Comparison of ENCODE assay signal across 19 cellular contexts in genomic region chr2:20803287-20803686, GRCh38. TPM values are rescaled to one million over a fixed set of nuclear protein-coding genes. Genes with fewer than 3 reads are reported as not detected.
DNase-seq lines count a peak whose midpoint lies in the region; ATAC-seq and TF ChIP-seq lines count a peak whose summit lies in the region.
"Had no signal": no experiment of that assay in that cellular context is flagged by ENCODE, and none has a peak within 500 bp of the region (broad histone marks: within the 10 kb centered on the region; RNA-seq: fewer than 3 reads in every experiment).

No MANE protein-coding gene starts in this region.

- no peak for DNase-seq in CD4-positive, CD25-positive, alpha-beta regulatory T cell
- DNase-seq in NCI-H69 (lab: John Stamatoyannopoulos, UW), result peak; percentile 0
- DNase-seq in glutamatergic neuron, result peak; percentile 25
- no peak for DNase-seq in lower lobe of right lung
- no peak for DNase-seq in activated CD8-positive, alpha-beta memory T cell treated with anti-CD3 and anti-CD28 coated beads, Interleukin-2, amount 50 U/mL, for 4 hours
- DNase-seq in activated naive CD4-positive, alpha-beta T cell treated with anti-CD3 and anti-CD28 coated beads, Interleukin-2, amount 10 ng/mL, durations not matched to agents 7 days and 5 days, result no peak
- DNase-seq in activated T-cell treated with anti-CD3 and anti-CD28 coated beads, Interleukin-2, amount 50 U/mL, for 48 hours, result no peak
- no peak for DNase-seq in NAMALWA (ENCODE audit: low spot score)
- DNase-seq: 8988T, DMS153, EL, MG63, NCI-H187 treated with DMSO at 0.1 percent for 48 hours, NCI-H2171 treated with DMSO at 0.1 percent for 48 hours, Right ventricle myocardium superior had no signal

- no peaks in the 10 kb centered on the region for H3K36me3 ChIP-seq in CD4-positive, CD25-positive, alpha-beta regulatory T cell (ENCODE audit: control insufficient read depth, insufficient read depth, low read length)
- no peaks in the 10 kb centered on the region for H3K36me3 ChIP-seq in lower lobe of right lung
- H3K36me3 ChIP-seq: HAP-1, MG63, Peyer's patch had no signal

- no peak overlapping the region for H3K27ac ChIP-seq in CD4-positive, CD25-positive, alpha-beta regulatory T cell (ENCODE audit: insufficient read depth, low read length, poor library complexity, severe bottlenecking)
- H3K27ac ChIP-seq in lower lobe of right lung, result no peak overlapping the region
- H3K27ac ChIP-seq: BLaER1 treated with 17β-estradiol and CSF1 and Interleukin-3, amounts not matched to agents 10 nM and 100 nM; KMS-11; Peyer's patch had no signal

- peak overlapping the region in 2 of 3 donors; percentile 38 to 76 for H3K27ac Mint-ChIP-seq in CD4-positive, CD25-positive, alpha-beta regulatory T cell
- peak overlapping the region; percentile 5 for H3K27ac Mint-ChIP-seq in glutamatergic neuron (ENCODE audit: unreplicated experiment)
- H3K27ac Mint-ChIP-seq in activated naive CD4-positive, alpha-beta T cell treated with anti-CD3 and anti-CD28 coated beads, Interleukin-2, amount 10 ng/mL, durations not matched to agents 7 days and 5 days, result no peak overlapping the region

- no peaks in the 10 kb centered on the region for H3K27me3 Mint-ChIP-seq in CD4-positive, CD25-positive, alpha-beta regulatory T cell
- no peaks in the 10 kb centered on the region for H3K27me3 Mint-ChIP-seq in glutamatergic neuron (ENCODE audit: unreplicated experiment)
- no peaks in the 10 kb centered on the region for H3K27me3 Mint-ChIP-seq in activated naive CD4-positive, alpha-beta T cell treated with anti-CD3 and anti-CD28 coated beads, Interleukin-2, amount 10 ng/mL, durations not matched to agents 7 days and 5 days

- H3K4me3 ChIP-seq in CD4-positive, CD25-positive, alpha-beta regulatory T cell (ENCODE audit: low read depth, low read length), result no peak overlapping the region
- H3K4me3 ChIP-seq in lower lobe of right lung, result no peak overlapping the region
- H3K4me3 ChIP-seq: BLaER1 treated with 17β-estradiol and CSF1 and Interleukin-3, amounts not matched to agents 10 nM and 100 nM; HAP-1; MG63; Peyer's patch had no signal

- H3K9me3 ChIP-seq in CD4-positive, CD25-positive, alpha-beta regulatory T cell (ENCODE audit: control insufficient read depth in 2 of 2, low read length in 2 of 2), result no peaks in the 10 kb centered on the region
- no peaks in the 10 kb centered on the region for H3K9me3 ChIP-seq in lower lobe of right lung
- H3K9me3 ChIP-seq: BLaER1 treated with 17β-estradiol and CSF1 and Interleukin-3, amounts not matched to agents 10 nM and 100 nM; HAP-1; MG63; Peyer's patch had no signal

- no peak for TF ChIP-seq CTCF in glutamatergic neuron (IDR thresholded peaks at IDR 0.05; ENCODE audit: partially characterized antibody, unreplicated experiment)
- TF ChIP-seq CTCF in lower lobe of right lung (IDR thresholded peaks at IDR 0.05), result no peak

- no peak for ATAC-seq in CD4-positive, CD25-positive, alpha-beta regulatory T cell (ENCODE audit: low read depth in 2 of 2)
- peak; percentile 83 to 92 for ATAC-seq in lower lobe of right lung

- peaks cover 5 to 15% (median 9%) of the 10 kb centered on the region in 4 donors for H3K4me1 Mint-ChIP-seq in CD4-positive, CD25-positive, alpha-beta regulatory T cell
- H3K4me1 Mint-ChIP-seq in glutamatergic neuron (ENCODE audit: low read depth, unreplicated experiment), result peaks cover 6% of the 10 kb centered on the region
- H3K4me1 Mint-ChIP-seq in activated naive CD4-positive, alpha-beta T cell treated with anti-CD3 and anti-CD28 coated beads, Interleukin-2, amount 10 ng/mL, durations not matched to agents 7 days and 5 days, result no peaks in the 10 kb centered on the region

- CTCF ChIA-PET in activated naive CD4-positive, alpha-beta T cell treated with anti-CD3 and anti-CD28 coated beads, Interleukin-2, amount 10 ng/mL, durations not matched to agents 7 days and 5 days (lab: Charles Lee), result no interaction called here

- H3K4me3 Mint-ChIP-seq in CD4-positive, CD25-positive, alpha-beta regulatory T cell, result no peak overlapping the region
- H3K4me3 Mint-ChIP-seq in glutamatergic neuron (ENCODE audit: unreplicated experiment), result no peak overlapping the region
- no peak overlapping the region for H3K4me3 Mint-ChIP-seq in activated naive CD4-positive, alpha-beta T cell treated with anti-CD3 and anti-CD28 coated beads, Interleukin-2, amount 10 ng/mL, durations not matched to agents 7 days and 5 days

- H3K36me3 Mint-ChIP-seq in CD4-positive, CD25-positive, alpha-beta regulatory T cell, result peaks cover 13% of the 10 kb centered on the region
- H3K36me3 Mint-ChIP-seq in glutamatergic neuron (ENCODE audit: unreplicated experiment), result no peaks in the 10 kb centered on the region
- H3K36me3 Mint-ChIP-seq in activated naive CD4-positive, alpha-beta T cell treated with anti-CD3 and anti-CD28 coated beads, Interleukin-2, amount 10 ng/mL, durations not matched to agents 7 days and 5 days, result peaks cover 10% of the 10 kb centered on the region

- no peaks in the 10 kb centered on the region for H3K9me3 Mint-ChIP-seq in CD4-positive, CD25-positive, alpha-beta regulatory T cell
- H3K9me3 Mint-ChIP-seq in glutamatergic neuron (ENCODE audit: unreplicated experiment), result no peaks in the 10 kb centered on the region
- no peaks in the 10 kb centered on the region for H3K9me3 Mint-ChIP-seq in activated naive CD4-positive, alpha-beta T cell treated with anti-CD3 and anti-CD28 coated beads, Interleukin-2, amount 10 ng/mL, durations not matched to agents 7 days and 5 days

- H3K27me3 ChIP-seq in CD4-positive, CD25-positive, alpha-beta regulatory T cell (ENCODE audit: control insufficient read depth, insufficient read depth, low read length), result no peaks in the 10 kb centered on the region
- H3K27me3 ChIP-seq in lower lobe of right lung (ENCODE audit: low read depth), result no peaks in the 10 kb centered on the region
- H3K27me3 ChIP-seq: BLaER1 treated with 17β-estradiol and CSF1 and Interleukin-3, amounts not matched to agents 10 nM and 100 nM; MG63; Peyer's patch had no signal

- no peaks in the 10 kb centered on the region for H3K4me1 ChIP-seq in CD4-positive, CD25-positive, alpha-beta regulatory T cell (ENCODE audit: control insufficient read depth, insufficient read depth, low read length, poor library complexity, severe bottlenecking)
- no peaks in the 10 kb centered on the region for H3K4me1 ChIP-seq in lower lobe of right lung
- H3K4me1 ChIP-seq: BLaER1 treated with 17β-estradiol and CSF1 and Interleukin-3, amounts not matched to agents 10 nM and 100 nM; HAP-1; Peyer's patch had no signal

- intact Hi-C loops in lower lobe of right lung (cut with DNase I), result no loop called here

RNA-seq across cellular contexts. Expression of gene LDAH, which starts 19.6 kb away (rescaled TPM):
- 16.8 TPM for total RNA-seq in CD4-positive, CD25-positive, alpha-beta regulatory T cell
- polyA plus RNA-seq in CD4-positive, CD25-positive, alpha-beta regulatory T cell, result 10 to 100 TPM; 13.8 to 15.6 (median 14.5) TPM
- total RNA-seq in glutamatergic neuron (ENCODE audit: unreplicated experiment), result 33.7 TPM
- 18.3 TPM for total RNA-seq in lower lobe of right lung

Comparison
In these comparisons a context has a peak if more than half of its experiments do, and no peak if none do; other contexts are left out.
1. ATAC-seq: peak in lower lobe of right lung (2 of 2); none in CD4-positive, CD25-positive, alpha-beta regulatory T cell (0 of 2).
2. DNase-seq: peak in NCI-H69 (single experiment) and glutamatergic neuron (single experiment); none in CD4-positive, CD25-positive, alpha-beta regulatory T cell (0 of 3), lower lobe of right lung (single experiment), activated CD8-positive, alpha-beta memory T cell treated with anti-CD3 and anti-CD28 coated beads, Interleukin-2, amount 50 U/mL, for 4 hours (single experiment), activated naive CD4-positive, alpha-beta T cell treated with anti-CD3 and anti-CD28 coated beads, Interleukin-2, amount 10 ng/mL, durations not matched to agents 7 days and 5 days (single experiment), activated T-cell treated with anti-CD3 and anti-CD28 coated beads, Interleukin-2, amount 50 U/mL, for 48 hours (0 of 2) and NAMALWA (single experiment).